Comparison of ENCODE assay signal across 8 cellular contexts in the genomic region with DNA sequence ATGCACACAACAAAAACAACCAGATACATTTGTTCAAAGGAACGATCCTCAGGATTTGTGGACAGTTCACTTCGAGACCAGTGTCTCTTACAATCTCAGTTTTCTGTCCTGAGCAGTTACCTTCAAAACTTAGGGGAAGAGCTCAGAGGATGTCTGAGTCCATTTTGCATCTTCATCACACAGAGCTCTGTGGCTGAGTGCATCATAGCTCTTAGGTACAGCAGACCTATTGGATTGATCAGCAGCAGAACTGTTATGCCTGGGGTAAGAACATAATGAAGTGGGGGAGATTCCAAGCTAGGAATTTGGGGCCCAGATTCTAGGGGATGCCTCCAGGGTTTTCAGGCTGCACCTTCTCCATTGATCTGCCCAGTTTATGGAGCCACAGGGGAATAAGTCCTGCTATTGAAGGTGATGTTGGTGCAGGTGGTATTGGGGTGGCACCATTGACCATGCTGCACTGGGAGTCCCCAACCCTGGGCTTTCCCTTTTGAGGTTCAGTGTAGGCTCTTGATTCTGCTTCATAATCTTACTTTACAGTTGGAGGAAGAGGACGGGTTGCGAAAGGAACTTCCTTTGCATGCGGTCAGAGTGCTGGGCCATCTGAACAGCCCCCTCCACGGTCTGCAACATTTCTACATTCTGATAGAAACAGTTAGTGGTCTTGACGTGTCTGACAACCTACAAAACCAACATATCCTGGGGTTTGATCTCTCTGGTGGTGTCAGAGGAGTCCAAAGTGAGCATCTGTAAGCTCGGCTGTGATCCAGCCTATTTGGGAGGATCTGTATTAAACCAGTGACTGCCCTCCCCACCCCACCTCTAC.
DNase-seq lines count a peak whose midpoint lies in the region; ATAC-seq and TF ChIP-seq lines count a peak whose summit lies in the region.

No MANE protein-coding gene starts in this region.

- no peak overlapping the region for H3K27ac Mint-ChIP-seq in MCF 10A (ENCODE audit: low read depth, unreplicated experiment)

- H3K9me3 Mint-ChIP-seq in MCF 10A (ENCODE audit: unreplicated experiment) = no peaks in the 10 kb centered on the region

- H3K4me3 Mint-ChIP-seq in MCF 10A (ENCODE audit: unreplicated experiment) = no peak overlapping the region

- TF ChIP-seq EP300 in suprapubic skin (IDR thresholded peaks at IDR 0.05) = no peak

- H3K4me3 ChIP-seq in lower lobe of right lung (no peak overlapping the region), suprapubic skin (no peak overlapping the region)

- TF ChIP-seq CTCF in lower lobe of right lung (IDR thresholded peaks at IDR 0.05) (no peak), suprapubic skin (IDR thresholded peaks at IDR 0.05) (no peak), MCF 10A (IDR thresholded peaks at IDR 0.05; ENCODE audit: unreplicated experiment) (no peak)

- peaks cover 9% of the 10 kb centered on the region for H3K4me1 Mint-ChIP-seq in MCF 10A (ENCODE audit: insufficient read depth, unreplicated experiment)

- POLR2A ChIA-PET in MCF 10A (lab: Yijun Ruan, JAX) = no interaction called here

- no TSS peak for BruUV-seq in MCF 10A (replicated peaks; lab: Mats Ljungman, UMichigan)

- TF ChIP-seq POLR2A in suprapubic skin (IDR thresholded peaks at IDR 0.05) = no peak

- CTCF ChIA-PET in MCF 10A (lab: Yijun Ruan, JAX) = interaction anchor here (0.6 to 0.7 kb wide), 2 partner anchors 109 to 200 kb away, joined by 3 read pairs; no protein-coding TSS in a partner anchor

- no peaks in the 10 kb centered on the region for H3K27me3 Mint-ChIP-seq in MCF 10A (ENCODE audit: insufficient read depth, unreplicated experiment)

- intact Hi-C loops in lower lobe of right lung (cut with DNase I) = no loop called here
- intact Hi-C loops in MCF 10A (cut with micrococcal nuclease) = no loop called here

- H3K4me1 ChIP-seq in lower lobe of right lung = peaks cover 31% of the 10 kb centered on the region
- H3K4me1 ChIP-seq in suprapubic skin = no peaks in the 10 kb centered on the region

- ATAC-seq in GM19372 (IDR thresholded peaks at IDR 0.05; ENCODE audit: low read depth, unreplicated experiment) = peak; percentile 73
- ATAC-seq in HG03432 (IDR thresholded peaks at IDR 0.05; ENCODE audit: unreplicated experiment) = peak; percentile 84
- peak; percentile 77 to 84 for ATAC-seq in lower lobe of right lung

- H3K9me3 ChIP-seq in lower lobe of right lung = peaks cover 2% of the 10 kb centered on the region
- no peaks in the 10 kb centered on the region for H3K9me3 ChIP-seq in suprapubic skin

- 69% methylated on average over 8 of the region's 8 CpGs for WGBS in suprapubic skin

- H3K27me3 ChIP-seq in lower lobe of right lung (ENCODE audit: low read depth) (no peaks in the 10 kb centered on the region), suprapubic skin (no peaks in the 10 kb centered on the region)

- DNase-seq in CD1c-positive myeloid dendritic cell (ENCODE audit: extremely low spot score) = peak; percentile 78
- DNase-seq in activated CD4-positive, alpha-beta T cell treated with anti-CD3 and anti-CD28 coated beads, Interleukin-2, amount 50 U/mL, for 48 hours = peak; percentile 17 to 35
- DNase-seq in lower lobe of right lung = peak; percentile 51
- DNase-seq in suprapubic skin (ENCODE audit: low spot score in 2 of 2) = no peak
- DNase-seq in MCF 10A (ENCODE audit: unreplicated experiment) = no peak
- DNase-seq in NCI-H128 (lab: John Stamatoyannopoulos, UW; ENCODE audit: unreplicated experiment) = no peak

- H3K27ac ChIP-seq in lower lobe of right lung (peak overlapping the region; percentile 58), suprapubic skin (no peak overlapping the region)

- H3K36me3 ChIP-seq in lower lobe of right lung = no peaks in the 10 kb centered on the region
- no peaks in the 10 kb centered on the region for H3K36me3 ChIP-seq in suprapubic skin

- no peaks in the 10 kb centered on the region for H3K36me3 Mint-ChIP-seq in MCF 10A (ENCODE audit: insufficient read depth, unreplicated experiment)

Comparison
In these comparisons a context has a peak if more than half of its experiments do, and no peak if none do; other contexts are left out.
1. DNase-seq: peak in CD1c-positive myeloid dendritic cell (single experiment), activated CD4-positive, alpha-beta T cell treated with anti-CD3 and anti-CD28 coated beads, Interleukin-2, amount 50 U/mL, for 48 hours (2 of 2) and lower lobe of right lung (single experiment); none in suprapubic skin (0 of 2), MCF 10A (single experiment) and NCI-H128 (single experiment).
2. Peak in every context shown above with its lines, with median percentiles within 50 percentile points of each other: ATAC-seq.